ENCODE assay signal across 11 cellular contexts in the genomic region with DNA sequence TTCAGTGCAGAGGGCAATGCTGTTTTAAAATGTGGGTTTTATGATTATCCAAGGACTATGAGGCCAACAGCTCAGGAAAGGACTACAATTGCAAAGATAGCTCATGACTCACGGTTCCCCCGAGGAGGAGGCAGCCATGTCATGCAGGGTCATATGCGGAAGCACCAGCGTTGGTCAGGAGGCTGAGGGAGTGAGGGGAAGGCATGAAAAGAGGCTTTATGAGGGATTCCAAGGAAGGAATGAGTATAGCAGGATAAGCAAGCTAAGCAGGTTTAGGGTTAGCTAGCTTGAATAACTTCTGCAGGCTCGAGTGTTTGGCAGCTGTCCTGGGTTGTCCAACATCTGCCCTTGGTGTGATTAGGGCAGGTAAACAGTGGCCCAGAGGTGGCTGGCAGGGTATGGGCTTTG.
DNase-seq lines count a peak whose midpoint lies in the region; ATAC-seq, FAIRE-seq and TF ChIP-seq lines count a peak whose summit lies in the region.
"Had no signal": no experiment of that assay in that cellular context is flagged by ENCODE, and none has a peak within 500 bp of the region (broad histone marks: within the 10 kb centered on the region; RNA-seq: fewer than 3 reads in every experiment).

No MANE protein-coding gene starts in this region.

- no peak for DNase-seq in Right ventricle myocardium inferior (ENCODE audit: missing footprints)
- no peak for DNase-seq in cardiac septum (ENCODE audit: low spot score)
- DNase-seq in astrocyte (ENCODE audit: low read depth), result peak; percentile 92
- peak; percentile 83 for DNase-seq in iris pigment epithelial cell (ENCODE audit: low read depth)
- DNase-seq in aorta, result peak; percentile 80 to 89
- no peak for DNase-seq in activated naive CD4-positive, alpha-beta T cell (lab: John Stamatoyannopoulos, UW)
- DNase-seq in Karpas-422, result no peak
- DNase-seq: activated CD4-positive, CD25-positive, alpha-beta regulatory T cell; immature natural killer cell had no signal

- H3K36me3 ChIP-seq in astrocyte (ENCODE audit: insufficient read depth, low read length), result no peaks in the 10 kb centered on the region
- H3K36me3 ChIP-seq in aorta (ENCODE audit: control insufficient read depth in 1 of 2, insufficient read depth in 2 of 2, low read length in 1 of 2), result no peaks in the 10 kb centered on the region
- H3K36me3 ChIP-seq in Karpas-422 (ENCODE audit: insufficient read depth, low read length), result no peaks in the 10 kb centered on the region

- H3K79me2 ChIP-seq in astrocyte (ENCODE audit: insufficient read depth, low read length), result no peaks in the 10 kb centered on the region
- no peaks in the 10 kb centered on the region for H3K79me2 ChIP-seq in Karpas-422 (ENCODE audit: low read length)

- peak; percentile 71 for FAIRE-seq in astrocyte (lab: Jason Lieb, UNC)

- ATAC-seq in Right ventricle myocardium inferior (peak; percentile 53), aorta (ENCODE audit: low FRiP score) (peak; percentile 65), GM18907 (IDR thresholded peaks at IDR 0.05; ENCODE audit: unreplicated experiment) (no peak)

- peak overlapping the region; percentile 56 for H3K9ac ChIP-seq in astrocyte (ENCODE audit: low read length)
- H3K9ac ChIP-seq in Karpas-422 (ENCODE audit: low read length), result no peak overlapping the region

- H4K20me1 ChIP-seq in astrocyte (ENCODE audit: insufficient read depth, low read length) (no peaks in the 10 kb centered on the region), Karpas-422 (ENCODE audit: insufficient read depth, low read depth, low read length) (no peaks in the 10 kb centered on the region)

- H3K9me3 Mint-ChIP-seq in astrocyte (ENCODE audit: unreplicated experiment), result peaks cover 2% of the 10 kb centered on the region
- H3K9me3 Mint-ChIP-seq: brain, immature natural killer cell had no signal

- H3K27ac ChIP-seq in astrocyte (ENCODE audit: low read depth, low read length) (peak overlapping the region; percentile 87), aorta (ENCODE audit: low read depth in 1 of 2, low read length in 2 of 2) (no peak overlapping the region), Karpas-422 (ENCODE audit: low read length) (no peak overlapping the region)

- H3K9me3 ChIP-seq in astrocyte (ENCODE audit: insufficient read depth, low read depth, low read length) (no peaks in the 10 kb centered on the region), aorta (ENCODE audit: control insufficient read depth, low read length) (peaks cover 3% of the 10 kb centered on the region), Karpas-422 (ENCODE audit: low read length) (no peaks in the 10 kb centered on the region)

- peaks cover 36% of the 10 kb centered on the region for H3K4me1 Mint-ChIP-seq in astrocyte (ENCODE audit: low read depth, unreplicated experiment)
- H3K4me1 Mint-ChIP-seq: brain, immature natural killer cell had no signal

- H3K4me2 ChIP-seq in astrocyte (ENCODE audit: low read length), result peak overlapping the region; percentile 65
- no peak overlapping the region for H3K4me2 ChIP-seq in Karpas-422 (ENCODE audit: low read depth, low read length, poor library complexity, severe bottlenecking)

- no peak overlapping the region for H3K4me3 Mint-ChIP-seq in astrocyte (ENCODE audit: unreplicated experiment)
- H3K4me3 Mint-ChIP-seq: brain, immature natural killer cell had no signal

- no peak for TF ChIP-seq CTCF in astrocyte (IDR thresholded peaks at IDR 0.05; ENCODE audit: insufficient read depth, low read depth, low read length)

- H3K4me1 ChIP-seq in astrocyte (ENCODE audit: insufficient read depth, low read length) (peaks cover 34% of the 10 kb centered on the region), aorta (ENCODE audit: control insufficient read depth in 1 of 2, insufficient read depth in 2 of 2, low read length in 2 of 2) (no peaks in the 10 kb centered on the region), Karpas-422 (ENCODE audit: low read length) (no peaks in the 10 kb centered on the region)

- intact Hi-C loops in Right ventricle myocardium inferior (cut with DNase I), result no loop called here
- intact Hi-C loops in cardiac septum (cut with DNase I), result loop anchor here (10.0 kb wide), 1 partner anchor 360 kb away; no protein-coding TSS in a partner anchor
- intact Hi-C loops in aorta (cut with DNase I), result loop anchor here in 1 of 2 donors (10.0 kb wide), 1 partner anchor 370 kb away; no protein-coding TSS in a partner anchor

- H3K27me3 Mint-ChIP-seq in astrocyte (ENCODE audit: low read depth, unreplicated experiment), result no peaks in the 10 kb centered on the region

- H2AFZ ChIP-seq in astrocyte (ENCODE audit: low read depth, low read length) (no peak overlapping the region), Karpas-422 (ENCODE audit: low read length) (no peak overlapping the region)

- 35 to 39% methylated on average over 5 of the region's 5 CpGs for WGBS in aorta, 2 donors

- peak overlapping the region; percentile 64 for H3K27ac Mint-ChIP-seq in astrocyte (ENCODE audit: unreplicated experiment)
- H3K27ac Mint-ChIP-seq: brain, immature natural killer cell had no signal

- H3K9me2 ChIP-seq in Karpas-422 (replicated peaks; ENCODE audit: insufficient read depth, low read length), result no peaks in the 10 kb centered on the region

- H3K4me3 ChIP-seq in astrocyte (ENCODE audit: insufficient read depth, low read depth, low read length) (no peak overlapping the region), aorta (ENCODE audit: low read length in 2 of 2) (no peak overlapping the region), Karpas-422 (ENCODE audit: low read length) (no peak overlapping the region)

- H3K27me3 ChIP-seq in astrocyte (ENCODE audit: insufficient read depth, low read length), result no peaks in the 10 kb centered on the region
- no peaks in the 10 kb centered on the region for H3K27me3 ChIP-seq in aorta (ENCODE audit: control insufficient read depth in 1 of 2, insufficient read depth in 2 of 2, low read length in 1 of 2)
- no peaks in the 10 kb centered on the region for H3K27me3 ChIP-seq in Karpas-422 (ENCODE audit: low read length)

- H3K36me3 Mint-ChIP-seq in astrocyte (ENCODE audit: low read depth, unreplicated experiment), result no peaks in the 10 kb centered on the region
- H3K36me3 Mint-ChIP-seq: brain, immature natural killer cell had no signal

Comparison
In these comparisons a context has a peak if more than half of its experiments do, and no peak if none do; other contexts are left out.
1. DNase-seq: peak in astrocyte (single experiment), iris pigment epithelial cell (single experiment) and aorta (2 of 2); none in Right ventricle myocardium inferior (single experiment), cardiac septum (single experiment), activated naive CD4-positive, alpha-beta T cell (0 of 4) and Karpas-422 (single experiment).